In genomic region chr12:67991158-67991557, GRCh38 we compare ENCODE assay signal across 1 cellular context.
TF ChIP-seq lines count a peak whose summit lies in the region.

No MANE protein-coding gene starts in this region.

TF ChIP-seq in GM12878, 131 proteins besides CTCF, POLR2A, EP300 and RAD21 (continued from another document):
- TF ChIP-seq NBN (IDR thresholded peaks at IDR 0.05) (no peak), RCOR1 (conservative IDR thresholded peaks at IDR 0.05; ENCODE audit: low read depth, low read length) (no peak), NKRF (conservative IDR thresholded peaks at IDR 0.05) (no peak), ATF7 (IDR thresholded peaks at IDR 0.05; ENCODE audit: low read depth) (peak; percentile 75), ZBTB4 (CRISPR knock-in tag; IDR thresholded peaks at IDR 0.05) (no peak), ZSCAN29 (IDR thresholded peaks at IDR 0.05) (no peak), HDGF (IDR thresholded peaks at IDR 0.05) (0 out of 2 replicates have a peak, but pooled peaks have one; percentile 23), ZBTB11 (CRISPR knock-in tag; IDR thresholded peaks at IDR 0.05) (no peak), NFXL1 (IDR thresholded peaks at IDR 0.05; ENCODE audit: borderline replicate concordance) (no peak), MLLT1 (IDR thresholded peaks at IDR 0.05) (no peak), ZNF687 (IDR thresholded peaks at IDR 0.05) (peak; percentile 47; the same call in 1 of the 2 replicates), ETV6 (conservative IDR thresholded peaks at IDR 0.05 in 1 of 2, IDR thresholded peaks at IDR 0.05 in 1 of 2; ENCODE audit: borderline replicate concordance in 1 of 2, low read depth in 1 of 2) (no peak), KLF5 (IDR thresholded peaks at IDR 0.05; ENCODE audit: partially characterized antibody) (no peak), CBFB (IDR thresholded peaks at IDR 0.05; ENCODE audit: low read depth) (no peak), HCFC1 (IDR thresholded peaks at IDR 0.05; ENCODE audit: low read length) (no peak), ZBED1 (IDR thresholded peaks at IDR 0.05; ENCODE audit: borderline replicate concordance) (no peak), FOS (IDR thresholded peaks at IDR 0.05; ENCODE audit: borderline replicate concordance, extremely low read depth, insufficient read length) (no peak), GATAD2B (conservative IDR thresholded peaks at IDR 0.05; ENCODE audit: low read depth) (no peak), ATF2 (IDR thresholded peaks at IDR 0.05; ENCODE audit: low read length) (peak; percentile 73), SRF (IDR thresholded peaks at IDR 0.05; ENCODE audit: low read depth in 2 of 2, low read length in 2 of 2) (no peak), HDAC6 (IDR thresholded peaks at IDR 0.05; ENCODE audit: unreplicated experiment) (no peak), ZNF592 (IDR thresholded peaks at IDR 0.05) (no peak), ZNF384 (IDR thresholded peaks at IDR 0.05; ENCODE audit: borderline replicate concordance, low read depth, low read length) (no peak), SKIL (IDR thresholded peaks at IDR 0.05; ENCODE audit: low read depth, poor library complexity, severe bottlenecking) (no peak), ESRRA (IDR thresholded peaks at IDR 0.05; ENCODE audit: low read length) (no peak), CBX3 (IDR thresholded peaks at IDR 0.05; ENCODE audit: borderline replicate concordance, low read depth) (no peak)
